28 cellular contexts compared by ENCODE assay signal in genomic region chrX:69522052-69522451, GRCh38. TPM values are rescaled to one million over a fixed set of nuclear protein-coding genes. Genes with fewer than 3 reads are reported as not detected.
"Had no signal": no experiment of that assay in that cellular context is flagged by ENCODE, and none has a peak within 500 bp of the region (broad histone marks: within the 10 kb centered on the region; RNA-seq: fewer than 3 reads in every experiment).

No MANE protein-coding gene starts in this region.

- H3K36me3 ChIP-seq: colonic mucosa, esophagus squamous epithelium, neutrophil, pancreas, suprapubic skin, vagina had no signal

- H3K27me3 ChIP-seq: colonic mucosa, esophagus squamous epithelium, hepatocyte, neutrophil, suprapubic skin, vagina had no signal

- H3K4me3 ChIP-seq: colonic mucosa, esophagus squamous epithelium, hepatocyte, mucosa of descending colon, pancreas, smooth muscle cell, suprapubic skin, vagina had no signal

- DNase-seq: colonic mucosa; effector memory CD8-positive, alpha-beta T cell; erythroblast; esophagus squamous epithelium; foreskin melanocyte; kidney glomerular epithelial cell; mesenchymal stem cell; mucosa of descending colon; naive B cell; pancreas; retina; stimulated activated CD4-positive, alpha-beta T cell treated with anti-CD3 and anti-CD28 coated beads, Interleukin-12 subunit alpha, Interleukin-12 subunit beta, amount 100 ng/mL, for 4 hours; stimulated activated CD4-positive, alpha-beta T cell treated with anti-CD3 and anti-CD28 coated beads, Interleukin-1b, Interleukin-23, amount 100 ng/mL, for 48 hours; stimulated activated CD4-positive, alpha-beta T cell treated with anti-CD3 and anti-CD28 coated beads, Interleukin-4, amount 100 ng/mL, for 1 hour; stimulated activated CD8-positive, alpha-beta memory T cell treated with anti-CD3 and anti-CD28 coated beads, Interleukin-4, amount 100 ng/mL, for 48 hours; stimulated activated naive CD4-positive, alpha-beta T cell; stimulated activated naive CD8-positive, alpha-beta T cell treated with anti-CD3 and anti-CD28 coated beads, Interleukin-15, amount 100 ng/mL, for 72 hours; trophoblast cell had no signal

- H3K27ac ChIP-seq: colonic mucosa, esophagus squamous epithelium, hepatocyte, neutrophil, pancreas, suprapubic skin, vagina had no signal

- ATAC-seq: effector memory CD8-positive, alpha-beta T cell; mucosa of descending colon; pancreas; sciatic nerve; stimulated activated naive CD8-positive, alpha-beta T cell treated with anti-CD3 and anti-CD28 coated beads, Interleukin-15, amount 100 ng/mL, for 72 hours had no signal

- H3K9me3 ChIP-seq: colonic mucosa, esophagus squamous epithelium, mucosa of descending colon, neutrophil, pancreas, suprapubic skin, vagina had no signal

- H3K4me1 ChIP-seq: colonic mucosa, esophagus squamous epithelium, pancreas, suprapubic skin, vagina had no signal

RNA-seq across cellular contexts. Expression of gene NALF2, which starts 17.9 kb away (rescaled TPM):
- total RNA-seq: chondrocyte; mesothelial cell of epicardium; natural killer cell treated with Interleukin-12 subunit alpha and Interleukin-12 subunit beta and Interleukin-15 and Interleukin-18, amount 100 ng/mL, for 72 hours; pulmonary artery endothelial cell; sciatic nerve; smooth muscle cell had no signal
- polyA plus RNA-seq: smooth muscle cell had no signal
